In the genomic region with DNA sequence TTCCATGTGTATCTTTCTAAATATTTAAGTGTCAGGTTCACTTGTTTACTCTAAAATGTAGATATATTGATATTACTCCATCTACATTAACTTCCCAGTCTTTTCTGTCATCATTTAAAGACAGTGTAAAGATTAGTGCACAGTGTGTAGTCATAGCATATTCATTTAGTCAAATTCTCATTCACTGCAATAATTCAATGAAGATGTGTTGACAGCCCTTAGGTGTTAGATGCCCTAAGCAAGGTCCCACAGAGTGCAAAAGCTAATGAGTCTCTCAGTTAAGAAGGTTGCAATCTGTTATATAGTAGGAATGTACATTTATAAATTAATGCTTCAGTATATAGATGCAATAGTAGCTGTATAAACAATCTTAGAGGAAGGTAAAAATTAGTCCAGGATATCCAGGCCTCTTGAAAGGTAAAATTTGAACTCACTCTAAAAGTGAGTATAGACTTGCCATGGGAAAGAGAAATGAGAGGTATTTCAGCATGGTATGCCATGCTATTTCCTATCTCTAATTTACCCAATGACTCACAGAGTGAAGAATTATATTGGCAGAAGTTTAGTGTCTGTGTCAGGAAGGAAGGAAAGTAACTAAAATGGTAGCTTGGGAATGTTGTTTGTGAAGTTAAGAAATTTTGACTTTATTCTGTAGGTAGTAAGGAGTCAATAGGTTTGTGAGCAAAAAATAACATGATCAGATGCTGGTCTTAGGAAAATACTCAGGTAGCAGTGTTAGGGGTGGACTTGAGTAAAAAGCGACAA, we compare ENCODE assay signal across 14 cellular contexts.
DNase-seq lines count a peak whose midpoint lies in the region; ATAC-seq, FAIRE-seq and TF ChIP-seq lines count a peak whose summit lies in the region.
"Had no signal": no experiment of that assay in that cellular context is flagged by ENCODE, and none has a peak within 500 bp of the region (broad histone marks: within the 10 kb centered on the region; RNA-seq: fewer than 3 reads in every experiment).

No MANE protein-coding gene starts in this region.

- no peak overlapping the region for H3K9ac ChIP-seq in HepG2 (ENCODE audit: insufficient read depth, low read depth, low read length)

- in situ Hi-C loops in HepG2 (cut with HindIII; ENCODE audit: extremely low pct_ligation_motif_present, low pct_unique_long_range_greater_than_20kb): no loop called here

- POLR2A ChIA-PET in HepG2 (lab: Yijun Ruan, JAX): no interaction called here

- no peak overlapping the region for H3K27ac ChIP-seq in HepG2 (ENCODE audit: extremely low read length, insufficient read depth, low read length)

- no peak overlapping the region for H2AFZ ChIP-seq in HepG2 (ENCODE audit: low read length)

- TF ChIP-seq EP300 in HepG2 (IDR thresholded peaks at IDR 0.05; ENCODE audit: low read depth in 2 of 2, low read length in 2 of 2) (no peak), HepG2 (CRISPR knock-in tag; IDR thresholded peaks at IDR 0.05; ENCODE audit: borderline replicate concordance) (no peak)

- ATAC-seq in HepG2 (no peak), HG03159 (IDR thresholded peaks at IDR 0.05; ENCODE audit: unreplicated experiment) (no peak), HG02870 (IDR thresholded peaks at IDR 0.05; ENCODE audit: unreplicated experiment) (no peak), HG03571 (IDR thresholded peaks at IDR 0.05; ENCODE audit: unreplicated experiment) (no peak)
- ATAC-seq: activated naive CD4-positive, alpha-beta T cell treated with anti-CD3 and anti-CD28 coated beads, Interleukin-2, amount 50 U/mL, for 72 hours had no signal

- no peaks in the 10 kb centered on the region for H3K27me3 ChIP-seq in HepG2 (ENCODE audit: control insufficient read depth in 1 of 2, insufficient read depth in 2 of 2, low read length in 2 of 2)
- H3K27me3 ChIP-seq: MG63 had no signal

- H3K9me3 ChIP-seq in HepG2 (ENCODE audit: low read length): peaks cover 14% of the 10 kb centered on the region; the same call in 1 of the 2 replicates

- no peak for TF ChIP-seq RAD21 in HepG2 (CRISPR knock-in tag; IDR thresholded peaks at IDR 0.05)

- WGBS in HepG2 (ENCODE audit: low lambda C conversion rate): 33% methylated on average over 1 of the region's 1 CpG

- H3K79me2 ChIP-seq in HepG2 (ENCODE audit: insufficient read depth, low read length): no peaks in the 10 kb centered on the region

- BruUV-seq in HepG2 (replicated peaks; lab: Mats Ljungman, UMichigan): no TSS peak

- intact Hi-C loops in HepG2 (cut with micrococcal nuclease; ENCODE audit: unreplicated experiment): no loop called here

- no peak for TF ChIP-seq POLR2A in HepG2 (IDR thresholded peaks at IDR 0.05; ENCODE audit: insufficient read depth in 1 of 2, low read depth in 2 of 2, low read length in 2 of 2)

- H3K4me3 ChIP-seq in HepG2 (replicated peaks in 1 of 3; ENCODE audit: insufficient read depth in 1 of 3, low read depth in 2 of 3, low read length in 3 of 3): no peak overlapping the region
- H3K4me3 ChIP-seq: MG63 had no signal

- CTCF ChIA-PET in HepG2 (lab: Yijun Ruan, JAX; ENCODE audit: low intra/inter-chr PET ratio, low total read pairs): no interaction called here

- no peaks in the 10 kb centered on the region for H3K36me3 ChIP-seq in HepG2 (replicated peaks in 1 of 2; ENCODE audit: control insufficient read depth in 1 of 2, insufficient read depth in 2 of 2, low read length in 2 of 2)
- H3K36me3 ChIP-seq: MG63 had no signal

- no peak for TF ChIP-seq CTCF in D721Med (IDR thresholded peaks at IDR 0.05; ENCODE audit: insufficient read depth, missing control alignments)
- no peak for TF ChIP-seq CTCF in HepG2 (CRISPR knock-in tag; IDR thresholded peaks at IDR 0.05)

- no peak overlapping the region for H3K4me2 ChIP-seq in HepG2 (ENCODE audit: low read depth, low read length)

- FAIRE-seq in D721Med (lab: Jason Lieb, UNC): peak; percentile 16
- FAIRE-seq in HepG2 (lab: Jason Lieb, UNC): no peak

- H4K20me1 ChIP-seq in HepG2 (ENCODE audit: insufficient read depth, low read length): no peaks in the 10 kb centered on the region

- H3K4me1 ChIP-seq in HepG2 (ENCODE audit: insufficient read depth, low read length): no peaks in the 10 kb centered on the region

- DNase-seq in D721Med (ENCODE audit: insufficient read length, low spot score) (no peak), M059J (ENCODE audit: low read depth) (peak; percentile 85), dermis microvascular lymphatic vessel endothelial cell (ENCODE audit: low read depth in 2 of 2) (peak; percentile 50 to 71), HepG2 (ENCODE audit: low spot score) (peak; percentile 6)
- DNase-seq in stimulated activated CD4-positive, alpha-beta T cell treated with anti-CD3 and anti-CD28 coated beads, Interleukin-4, amount 100 ng/mL, for 24 hours: no peak
- DNase-seq: MG63, midbrain, NCI-H2227 treated with DMSO at 0.1 percent for 48 hours, substantia nigra, T1000 had no signal

TF ChIP-seq in HepG2, 621 proteins besides CTCF, POLR2A, EP300 and RAD21 (continues in another document):
- no peak for TF ChIP-seq SIN3A (IDR thresholded peaks at IDR 0.05; ENCODE audit: borderline replicate concordance, low read depth, low read length)
- TF ChIP-seq MNT (IDR thresholded peaks at IDR 0.05): no peak
- no peak for TF ChIP-seq EED (CRISPR knock-in tag; IDR thresholded peaks at IDR 0.05)
- TF ChIP-seq ZMYM4 (CRISPR knock-in tag; IDR thresholded peaks at IDR 0.05): no peak
- no peak for TF ChIP-seq KDM5A (IDR thresholded peaks at IDR 0.05; ENCODE audit: borderline replicate concordance, low read length)
- TF ChIP-seq, protein P1, sequence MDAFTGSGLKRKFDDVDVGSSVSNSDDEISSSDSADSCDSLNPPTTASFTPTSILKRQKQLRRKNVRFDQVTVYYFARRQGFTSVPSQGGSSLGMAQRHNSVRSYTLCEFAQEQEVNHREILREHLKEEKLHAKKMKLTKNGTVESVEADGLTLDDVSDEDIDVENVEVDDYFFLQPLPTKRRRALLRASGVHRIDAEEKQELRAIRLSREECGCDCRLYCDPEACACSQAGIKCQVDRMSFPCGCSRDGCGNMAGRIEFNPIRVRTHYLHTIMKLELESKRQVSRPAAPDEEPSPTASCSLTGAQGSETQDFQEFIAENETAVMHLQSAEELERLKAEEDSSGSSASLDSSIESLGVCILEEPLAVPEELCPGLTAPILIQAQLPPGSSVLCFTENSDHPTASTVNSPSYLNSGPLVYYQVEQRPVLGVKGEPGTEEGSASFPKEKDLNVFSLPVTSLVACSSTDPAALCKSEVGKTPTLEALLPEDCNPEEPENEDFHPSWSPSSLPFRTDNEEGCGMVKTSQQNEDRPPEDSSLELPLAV (CRISPR knock-in tag; conservative IDR thresholded peaks at IDR 0.05; ENCODE audit: low read depth): no peak
- no peak for TF ChIP-seq AKNA (CRISPR knock-in tag; IDR thresholded peaks at IDR 0.05; ENCODE audit: borderline replicate concordance)
- no peak for TF ChIP-seq ZNF878 (CRISPR knock-in tag; IDR thresholded peaks at IDR 0.05)
- no peak for TF ChIP-seq CEBPB (IDR thresholded peaks at IDR 0.05; ENCODE audit: borderline replicate concordance, low read depth, low read length)
- no peak for TF ChIP-seq ZNF572 (CRISPR knock-in tag; IDR thresholded peaks at IDR 0.05)

Comparison
In these comparisons a context has a peak if more than half of its experiments do, and no peak if none do; other contexts are left out.
1. DNase-seq: peak in M059J (single experiment), dermis microvascular lymphatic vessel endothelial cell (2 of 2) and HepG2 (single experiment); none in D721Med (single experiment) and stimulated activated CD4-positive, alpha-beta T cell treated with anti-CD3 and anti-CD28 coated beads, Interleukin-4, amount 100 ng/mL, for 24 hours (single experiment).